Comparison of ENCODE assay signal across 37 cellular contexts in the genomic region with DNA sequence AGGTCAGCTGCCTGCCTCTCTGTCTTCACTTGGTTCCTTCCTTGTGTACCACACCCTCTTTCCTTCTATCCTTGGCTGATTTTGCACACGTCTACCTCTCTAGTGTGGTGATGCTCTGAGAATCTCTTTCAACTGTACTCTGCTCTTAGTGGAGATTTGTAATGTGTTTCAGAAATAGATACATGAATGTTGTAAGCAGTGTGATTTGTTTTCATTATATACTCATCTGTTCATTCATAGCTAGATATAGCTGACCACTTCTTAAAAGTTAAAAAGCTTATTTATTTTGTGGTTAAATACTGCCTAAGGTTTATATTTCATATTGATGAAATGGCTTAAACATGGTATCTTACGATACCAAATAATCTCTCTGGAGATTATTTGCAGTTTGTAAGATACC. TPM values are rescaled to one million over a fixed set of nuclear protein-coding genes. Genes with fewer than 3 reads are reported as not detected.
"Had no signal": no experiment of that assay in that cellular context is flagged by ENCODE, and none has a peak within 500 bp of the region (broad histone marks: within the 10 kb centered on the region; RNA-seq: fewer than 3 reads in every experiment).

No MANE protein-coding gene starts in this region.

- H3K4me1 ChIP-seq: body of pancreas, esophagus squamous epithelium had no signal

- H3K36me3 ChIP-seq: esophagus squamous epithelium had no signal

- H3K27me3 ChIP-seq: body of pancreas, esophagus squamous epithelium had no signal

- H3K4me3 Mint-ChIP-seq: activated CD4-positive, alpha-beta memory T cell treated with anti-CD3 and anti-CD28 coated beads for 36 hours; activated CD4-positive, alpha-beta T cell treated with anti-CD3 and anti-CD28 coated beads for 36 hours; activated CD4-positive, alpha-beta T cell treated with anti-CD3 and anti-CD28 coated beads, Interleukin-2, amount 10 ng/mL, durations not matched to agents 24 days and 14 days; activated CD8-positive, alpha-beta memory T cell treated with anti-CD3 and anti-CD28 coated beads, Interleukin-2, amount 10 ng/mL, durations not matched to agents 7 days and 5 days; activated CD8-positive, alpha-beta T cell treated with anti-CD3 and anti-CD28 coated beads, Interleukin-2, amount 10 ng/mL, durations not matched to agents 7 days and 5 days; activated naive CD4-positive, alpha-beta T cell treated with anti-CD3 and anti-CD28 coated beads, Interleukin-2, amount 10 ng/mL, durations not matched to agents 7 days and 5 days; activated T-helper 1 cell treated with anti-CD3 and anti-CD28 coated beads, Interleukin-12 subunit alpha, Interleukin-12 subunit beta, Interleukin-2, Interleukin-4 antibody, amounts not matched to agents 30 ng/mL and 10 ng/mL and 1 ng/mL, durations not matched to agents 14 hours and 24 hours and 36 hours; effector memory CD8-positive, alpha-beta T cell; T-cell; T-helper 1 cell treated with Interleukin-12 subunit alpha and Interleukin-12 subunit beta and Interleukin-4 antibody, amounts not matched to agents 30 μg/mL and 1 μg/mL, for 36 hours; T-helper 2 cell treated with Interferon-gamma antibody and Interleukin-4, amounts not matched to agents 5 μg/mL and 100 μg/mL, for 36 hours had no signal

- H3K36me3 Mint-ChIP-seq: activated CD4-positive, alpha-beta memory T cell treated with anti-CD3 and anti-CD28 coated beads for 36 hours; activated CD8-positive, alpha-beta memory T cell treated with anti-CD3 and anti-CD28 coated beads, Interleukin-2, amount 10 ng/mL, durations not matched to agents 7 days and 5 days; activated naive CD4-positive, alpha-beta T cell treated with anti-CD3 and anti-CD28 coated beads, Interleukin-2, amount 10 ng/mL, durations not matched to agents 7 days and 5 days; activated naive CD4-positive, alpha-beta T cell treated with anti-CD3 and anti-CD28 coated beads, Interleukin-2, amount 50 U/mL, for 72 hours; T-cell had no signal

- H3K9me3 ChIP-seq: body of pancreas, esophagus squamous epithelium had no signal

- H3K4me1 Mint-ChIP-seq: activated CD4-positive, alpha-beta T cell treated with anti-CD3 and anti-CD28 coated beads for 36 hours; activated CD8-positive, alpha-beta memory T cell treated with anti-CD3 and anti-CD28 coated beads, Interleukin-2, amount 10 ng/mL, durations not matched to agents 7 days and 5 days; T-cell had no signal

- H3K27me3 Mint-ChIP-seq: activated naive CD4-positive, alpha-beta T cell treated with anti-CD3 and anti-CD28 coated beads, Interleukin-2, amount 10 ng/mL, durations not matched to agents 7 days and 5 days had no signal

- H3K27ac ChIP-seq: body of pancreas, epithelial cell of prostate, esophagus squamous epithelium had no signal

- H3K27ac Mint-ChIP-seq: activated CD4-positive, alpha-beta memory T cell treated with anti-CD3 and anti-CD28 coated beads for 36 hours; activated CD4-positive, alpha-beta T cell treated with anti-CD3 and anti-CD28 coated beads for 36 hours; activated CD4-positive, alpha-beta T cell treated with anti-CD3 and anti-CD28 coated beads, Interleukin-2, amount 10 ng/mL, durations not matched to agents 24 days and 14 days; activated CD8-positive, alpha-beta memory T cell treated with anti-CD3 and anti-CD28 coated beads, Interleukin-2, amount 10 ng/mL, durations not matched to agents 7 days and 5 days; activated CD8-positive, alpha-beta T cell treated with anti-CD3 and anti-CD28 coated beads, Interleukin-2, amount 10 ng/mL, durations not matched to agents 7 days and 5 days; activated naive CD4-positive, alpha-beta T cell treated with anti-CD3 and anti-CD28 coated beads, Interleukin-2, amount 10 ng/mL, durations not matched to agents 7 days and 5 days; activated naive CD4-positive, alpha-beta T cell treated with anti-CD3 and anti-CD28 coated beads, Interleukin-2, amount 50 U/mL, for 72 hours; activated T-helper 1 cell treated with anti-CD3 and anti-CD28 coated beads, Interleukin-12 subunit alpha, Interleukin-12 subunit beta, Interleukin-2, Interleukin-4 antibody, amounts not matched to agents 30 ng/mL and 10 ng/mL and 1 ng/mL, durations not matched to agents 14 hours and 24 hours and 36 hours; activated T-helper 2 cell treated with anti-CD3 and anti-CD28 coated beads, Interferon-gamma antibody, Interleukin-2, Interleukin-4, amounts not matched to agents 10 μg/mL and 5 μg/mL and 100 μg/mL, durations not matched to agents 14 hours and 24 hours and 36 hours; effector memory CD8-positive, alpha-beta T cell; T-cell; T-helper 1 cell treated with Interleukin-12 subunit alpha and Interleukin-12 subunit beta and Interleukin-4 antibody, amounts not matched to agents 30 μg/mL and 1 μg/mL, for 36 hours; T-helper 2 cell treated with Interferon-gamma antibody and Interleukin-4, amounts not matched to agents 5 μg/mL and 100 μg/mL, for 36 hours had no signal

- H3K9me3 Mint-ChIP-seq: activated CD4-positive, alpha-beta memory T cell treated with anti-CD3 and anti-CD28 coated beads for 36 hours; activated CD4-positive, alpha-beta T cell treated with anti-CD3 and anti-CD28 coated beads, Interleukin-2, amount 10 ng/mL, durations not matched to agents 24 days and 14 days; activated naive CD4-positive, alpha-beta T cell treated with anti-CD3 and anti-CD28 coated beads, Interleukin-2, amount 10 ng/mL, durations not matched to agents 7 days and 5 days; activated naive CD4-positive, alpha-beta T cell treated with anti-CD3 and anti-CD28 coated beads, Interleukin-2, amount 50 U/mL, for 72 hours; activated T-helper 1 cell treated with anti-CD3 and anti-CD28 coated beads, Interleukin-12 subunit alpha, Interleukin-12 subunit beta, Interleukin-2, Interleukin-4 antibody, amounts not matched to agents 30 ng/mL and 10 ng/mL and 1 ng/mL, durations not matched to agents 14 hours and 24 hours and 36 hours; activated T-helper 2 cell treated with anti-CD3 and anti-CD28 coated beads, Interferon-gamma antibody, Interleukin-2, Interleukin-4, amounts not matched to agents 10 μg/mL and 5 μg/mL and 100 μg/mL, durations not matched to agents 14 hours and 24 hours and 36 hours; effector memory CD8-positive, alpha-beta T cell; T-cell; T-helper 1 cell treated with Interleukin-12 subunit alpha and Interleukin-12 subunit beta and Interleukin-4 antibody, amounts not matched to agents 30 μg/mL and 1 μg/mL, for 36 hours; T-helper 2 cell treated with Interferon-gamma antibody and Interleukin-4, amounts not matched to agents 5 μg/mL and 100 μg/mL, for 36 hours had no signal

- H3K4me3 ChIP-seq: body of pancreas, esophagus squamous epithelium had no signal

- ATAC-seq: activated CD4-positive, alpha-beta T cell treated with anti-CD3 and anti-CD28 coated beads for 36 hours; activated CD8-positive, alpha-beta memory T cell treated with anti-CD3 and anti-CD28 coated beads, Interleukin-2, amount 10 ng/mL, durations not matched to agents 7 days and 5 days; activated CD8-positive, alpha-beta T cell treated with anti-CD3 and anti-CD28 coated beads, Interleukin-2, amount 10 ng/mL, durations not matched to agents 7 days and 5 days; activated naive CD4-positive, alpha-beta T cell treated with anti-CD3 and anti-CD28 coated beads, Interleukin-2, amount 50 U/mL, for 72 hours; body of pancreas; effector memory CD8-positive, alpha-beta T cell; T-cell had no signal

- DNase-seq: activated CD4-positive, alpha-beta memory T cell treated with anti-CD3 and anti-CD28 coated beads for 36 hours; activated CD4-positive, alpha-beta T cell treated with anti-CD3 and anti-CD28 coated beads for 36 hours; activated CD4-positive, alpha-beta T cell treated with anti-CD3 and anti-CD28 coated beads, Interleukin-2, amount 10 ng/mL, durations not matched to agents 24 days and 14 days; activated CD4-positive, CD25-positive, alpha-beta regulatory T cell; activated CD4-positive, CD25-positive, alpha-beta regulatory T cell treated with anti-CD3 and anti-CD28 coated beads, Interleukin-2, amount 50 U/mL, for 72 hours; activated CD8-positive, alpha-beta memory T cell treated with anti-CD3 and anti-CD28 coated beads, Interleukin-2, amount 10 ng/mL, durations not matched to agents 7 days and 5 days; activated CD8-positive, alpha-beta memory T cell treated with anti-CD3 and anti-CD28 coated beads, Interleukin-2, amount 50 U/mL, for 4 hours; activated CD8-positive, alpha-beta T cell treated with anti-CD3 and anti-CD28 coated beads, Interleukin-2, amount 10 ng/mL, durations not matched to agents 7 days and 5 days; activated effector memory CD4-positive, alpha-beta T cell treated with anti-CD3 and anti-CD28 coated beads, Interleukin-2, amount 50 U/mL, for 16 hours; activated naive CD4-positive, alpha-beta T cell; activated naive CD4-positive, alpha-beta T cell treated with anti-CD3 and anti-CD28 coated beads, Interleukin-2, amount 10 ng/mL, durations not matched to agents 7 days and 5 days; activated T-cell treated with anti-CD3 and anti-CD28 coated beads, Interleukin-2, amount 50 U/mL, for 1 hour; activated T-cell treated with anti-CD3 and anti-CD28 coated beads, Interleukin-2, amount 50 U/mL, for 48 hours; amygdala; aorta; body of pancreas; caudate nucleus; cortex of kidney; dermis blood vessel endothelial cell; effector CD4-positive, alpha-beta T cell; effector memory CD8-positive, alpha-beta T cell; esophagus squamous epithelium; foreskin fibroblast; head of caudate nucleus; SW 1271; T-cell; T1000 had no signal

RNA-seq across cellular contexts. Expression of a gene that starts 3.6 kb away (rescaled TPM):
- total RNA-seq: activated CD4-positive, alpha-beta memory T cell treated with anti-CD3 and anti-CD28 coated beads for 36 hours; activated CD4-positive, alpha-beta T cell treated with anti-CD3 and anti-CD28 coated beads for 36 hours; activated CD4-positive, alpha-beta T cell treated with anti-CD3 and anti-CD28 coated beads, Interleukin-2, amount 10 ng/mL, durations not matched to agents 24 days and 14 days; activated CD8-positive, alpha-beta memory T cell treated with anti-CD3 and anti-CD28 coated beads for 36 hours; activated CD8-positive, alpha-beta memory T cell treated with anti-CD3 and anti-CD28 coated beads, Interleukin-2, amount 10 ng/mL, durations not matched to agents 7 days and 5 days; activated CD8-positive, alpha-beta T cell treated with anti-CD3 and anti-CD28 coated beads, Interleukin-2, amount 10 ng/mL, durations not matched to agents 7 days and 5 days; activated naive CD4-positive, alpha-beta T cell treated with anti-CD3 and anti-CD28 coated beads, Interleukin-2, amount 50 U/mL, for 72 hours; activated T-helper 1 cell treated with anti-CD3 and anti-CD28 coated beads, Interleukin-12 subunit alpha, Interleukin-12 subunit beta, Interleukin-2, Interleukin-4 antibody, amounts not matched to agents 30 ng/mL and 10 ng/mL and 1 ng/mL, durations not matched to agents 14 hours and 24 hours and 36 hours; activated T-helper 2 cell treated with anti-CD3 and anti-CD28 coated beads, Interferon-gamma antibody, Interleukin-2, Interleukin-4, amounts not matched to agents 10 μg/mL and 5 μg/mL and 100 μg/mL, durations not matched to agents 14 hours and 24 hours and 36 hours; aorta; body of pancreas; esophagus squamous epithelium; fibroblast of lung; frontal cortex; T-cell had no signal
- polyA plus RNA-seq: aorta, esophagus had no signal
